1 cellular context compared by ENCODE assay signal in the genomic region with DNA sequence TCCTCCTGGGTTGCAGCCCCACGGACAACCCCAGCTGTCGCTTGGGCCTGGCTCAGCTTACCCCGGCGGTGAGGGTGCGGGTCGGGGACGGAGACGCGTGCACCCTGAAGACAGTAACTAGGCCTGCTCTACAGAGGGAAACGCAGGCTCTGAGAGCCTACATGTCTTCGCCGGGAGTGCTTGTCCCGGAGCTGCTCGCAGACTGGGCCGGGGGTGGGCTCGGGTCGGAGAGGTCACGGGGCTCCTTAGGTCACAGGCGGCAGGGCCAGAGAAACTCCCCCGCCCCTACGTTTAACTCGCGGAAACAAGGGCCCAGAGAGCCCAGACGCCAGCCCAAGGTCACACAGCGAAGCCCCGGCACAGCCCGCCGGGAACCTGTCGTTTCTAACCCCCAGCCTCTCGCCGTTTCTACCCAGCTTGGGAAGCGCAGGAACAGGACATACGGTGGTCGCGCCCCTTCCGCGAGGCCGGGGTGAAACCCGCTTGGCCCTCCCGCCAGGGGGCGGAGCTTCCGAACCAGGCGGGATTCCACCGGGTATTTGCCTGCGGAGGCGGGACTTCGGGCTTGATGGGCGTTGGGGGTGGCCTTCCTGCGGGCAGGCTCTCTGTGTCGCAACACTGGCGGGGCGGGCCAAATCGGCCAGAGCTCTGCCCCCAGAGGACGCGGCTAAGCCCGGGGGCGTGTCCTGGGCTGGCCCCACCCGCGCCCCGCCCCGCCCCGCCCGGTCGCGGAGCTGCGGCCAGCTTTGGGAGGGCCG.
TF ChIP-seq lines count a peak whose summit lies in the region.

A gene with protein sequence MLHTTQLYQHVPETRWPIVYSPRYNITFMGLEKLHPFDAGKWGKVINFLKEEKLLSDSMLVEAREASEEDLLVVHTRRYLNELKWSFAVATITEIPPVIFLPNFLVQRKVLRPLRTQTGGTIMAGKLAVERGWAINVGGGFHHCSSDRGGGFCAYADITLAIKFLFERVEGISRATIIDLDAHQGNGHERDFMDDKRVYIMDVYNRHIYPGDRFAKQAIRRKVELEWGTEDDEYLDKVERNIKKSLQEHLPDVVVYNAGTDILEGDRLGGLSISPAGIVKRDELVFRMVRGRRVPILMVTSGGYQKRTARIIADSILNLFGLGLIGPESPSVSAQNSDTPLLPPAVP (plus strand): TSS at position 725 of the 758 bp plus-strand sequence. CDS start 42 bp downstream, outside the sequence.

TF ChIP-seq in GM12878, 131 proteins besides CTCF, POLR2A, EP300 and RAD21 (continued from another document):
- TF ChIP-seq, protein P1, sequence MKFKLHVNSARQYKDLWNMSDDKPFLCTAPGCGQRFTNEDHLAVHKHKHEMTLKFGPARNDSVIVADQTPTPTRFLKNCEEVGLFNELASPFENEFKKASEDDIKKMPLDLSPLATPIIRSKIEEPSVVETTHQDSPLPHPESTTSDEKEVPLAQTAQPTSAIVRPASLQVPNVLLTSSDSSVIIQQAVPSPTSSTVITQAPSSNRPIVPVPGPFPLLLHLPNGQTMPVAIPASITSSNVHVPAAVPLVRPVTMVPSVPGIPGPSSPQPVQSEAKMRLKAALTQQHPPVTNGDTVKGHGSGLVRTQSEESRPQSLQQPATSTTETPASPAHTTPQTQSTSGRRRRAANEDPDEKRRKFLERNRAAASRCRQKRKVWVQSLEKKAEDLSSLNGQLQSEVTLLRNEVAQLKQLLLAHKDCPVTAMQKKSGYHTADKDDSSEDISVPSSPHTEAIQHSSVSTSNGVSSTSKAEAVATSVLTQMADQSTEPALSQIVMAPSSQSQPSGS (IDR thresholded peaks at IDR 0.05; ENCODE audit: low read length), result no peak
- TF ChIP-seq ZNF24 (IDR thresholded peaks at IDR 0.05) (no peak), ZNF207 (IDR thresholded peaks at IDR 0.05; ENCODE audit: borderline replicate concordance) (0 out of 2 replicates have a peak, but pooled peaks have one; percentile 39), CREB1 (IDR thresholded peaks at IDR 0.05; ENCODE audit: low read depth) (peak; percentile 82), CHD2 (IDR thresholded peaks at IDR 0.05; ENCODE audit: borderline replicate concordance, low read depth, low read length) (peak; percentile 47; the same call in 1 of the 2 replicates), HDGF (IDR thresholded peaks at IDR 0.05) (peak; percentile 80), RB1 (IDR thresholded peaks at IDR 0.05; ENCODE audit: borderline replicate concordance) (peak; percentile 54; the same call in 1 of the 2 replicates), NR2F1 (conservative IDR thresholded peaks at IDR 0.05) (peak; percentile 89), POLR2AphosphoS2 (IDR thresholded peaks at IDR 0.05; ENCODE audit: low read depth, low read length) (no peak), BACH1 (IDR thresholded peaks at IDR 0.05; ENCODE audit: borderline replicate concordance) (no peak), POU2F2 (IDR thresholded peaks at IDR 0.05; ENCODE audit: borderline replicate concordance, low read depth, low read length) (peak; percentile 88; the same call in 2 of the 3 replicates), EED (IDR thresholded peaks at IDR 0.05; ENCODE audit: low read depth) (no peak), SMARCA5 (IDR thresholded peaks at IDR 0.05) (peak; percentile 93; the same call in 1 of the 2 replicates), MEF2B (IDR thresholded peaks at IDR 0.05; ENCODE audit: partially characterized antibody, poor library complexity, severe bottlenecking) (peak; percentile 34), LARP7 (IDR thresholded peaks at IDR 0.05) (peak; percentile 21; the same call in 1 of the 2 replicates), NBN (IDR thresholded peaks at IDR 0.05) (peak; percentile 31; the same call in 1 of the 2 replicates), KLF5 (IDR thresholded peaks at IDR 0.05; ENCODE audit: partially characterized antibody) (no peak), NFXL1 (IDR thresholded peaks at IDR 0.05; ENCODE audit: borderline replicate concordance) (peak; percentile 91), DPF2 (IDR thresholded peaks at IDR 0.05) (peak; percentile 82), PAX5 (IDR thresholded peaks at IDR 0.05; ENCODE audit: borderline replicate concordance, low read depth, low read length) (no peak), IKZF1 (conservative IDR thresholded peaks at IDR 0.05) (peak; percentile 48), TCF7 (IDR thresholded peaks at IDR 0.05; ENCODE audit: borderline replicate concordance) (no peak), POLR2AphosphoS5 (IDR thresholded peaks at IDR 0.05; ENCODE audit: low read length) (peak; percentile 67; the same call in 1 of the 2 replicates), CEBPB (IDR thresholded peaks at IDR 0.05; ENCODE audit: borderline replicate concordance in 1 of 2, low read depth in 2 of 2, low read length in 2 of 2) (peak in 1 of 2 experiments; percentile 87; a peak in 1 of 4 replicates), TBL1XR1 (IDR thresholded peaks at IDR 0.05; ENCODE audit: low read depth, low read length) (no peak), SP1 (IDR thresholded peaks at IDR 0.05; ENCODE audit: low read depth, low read length) (peak; percentile 91)
- TF ChIP-seq, protein P2, sequence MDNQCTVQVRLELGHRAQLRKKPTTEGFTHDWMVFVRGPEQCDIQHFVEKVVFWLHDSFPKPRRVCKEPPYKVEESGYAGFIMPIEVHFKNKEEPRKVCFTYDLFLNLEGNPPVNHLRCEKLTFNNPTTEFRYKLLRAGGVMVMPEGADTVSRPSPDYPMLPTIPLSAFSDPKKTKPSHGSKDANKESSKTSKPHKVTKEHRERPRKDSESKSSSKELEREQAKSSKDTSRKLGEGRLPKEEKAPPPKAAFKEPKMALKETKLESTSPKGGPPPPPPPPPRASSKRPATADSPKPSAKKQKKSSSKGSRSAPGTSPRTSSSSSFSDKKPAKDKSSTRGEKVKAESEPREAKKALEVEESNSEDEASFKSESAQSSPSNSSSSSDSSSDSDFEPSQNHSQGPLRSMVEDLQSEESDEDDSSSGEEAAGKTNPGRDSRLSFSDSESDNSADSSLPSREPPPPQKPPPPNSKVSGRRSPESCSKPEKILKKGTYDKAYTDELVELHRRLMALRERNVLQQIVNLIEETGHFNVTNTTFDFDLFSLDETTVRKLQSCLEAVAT (IDR thresholded peaks at IDR 0.05), result no peak
- TF ChIP-seq, protein P3, sequence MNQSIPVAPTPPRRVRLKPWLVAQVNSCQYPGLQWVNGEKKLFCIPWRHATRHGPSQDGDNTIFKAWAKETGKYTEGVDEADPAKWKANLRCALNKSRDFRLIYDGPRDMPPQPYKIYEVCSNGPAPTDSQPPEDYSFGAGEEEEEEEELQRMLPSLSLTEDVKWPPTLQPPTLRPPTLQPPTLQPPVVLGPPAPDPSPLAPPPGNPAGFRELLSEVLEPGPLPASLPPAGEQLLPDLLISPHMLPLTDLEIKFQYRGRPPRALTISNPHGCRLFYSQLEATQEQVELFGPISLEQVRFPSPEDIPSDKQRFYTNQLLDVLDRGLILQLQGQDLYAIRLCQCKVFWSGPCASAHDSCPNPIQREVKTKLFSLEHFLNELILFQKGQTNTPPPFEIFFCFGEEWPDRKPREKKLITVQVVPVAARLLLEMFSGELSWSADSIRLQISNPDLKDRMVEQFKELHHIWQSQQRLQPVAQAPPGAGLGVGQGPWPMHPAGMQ (IDR thresholded peaks at IDR 0.05; ENCODE audit: borderline replicate concordance), result no peak
- TF ChIP-seq, protein P4, sequence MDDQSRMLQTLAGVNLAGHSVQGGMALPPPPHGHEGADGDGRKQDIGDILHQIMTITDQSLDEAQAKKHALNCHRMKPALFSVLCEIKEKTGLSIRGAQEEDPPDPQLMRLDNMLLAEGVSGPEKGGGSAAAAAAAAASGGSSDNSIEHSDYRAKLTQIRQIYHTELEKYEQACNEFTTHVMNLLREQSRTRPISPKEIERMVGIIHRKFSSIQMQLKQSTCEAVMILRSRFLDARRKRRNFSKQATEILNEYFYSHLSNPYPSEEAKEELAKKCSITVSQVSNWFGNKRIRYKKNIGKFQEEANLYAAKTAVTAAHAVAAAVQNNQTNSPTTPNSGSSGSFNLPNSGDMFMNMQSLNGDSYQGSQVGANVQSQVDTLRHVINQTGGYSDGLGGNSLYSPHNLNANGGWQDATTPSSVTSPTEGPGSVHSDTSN (IDR thresholded peaks at IDR 0.05; ENCODE audit: insufficient replicate concordance, low read depth, low read length), result peak; percentile 95
- TF ChIP-seq, protein P5, sequence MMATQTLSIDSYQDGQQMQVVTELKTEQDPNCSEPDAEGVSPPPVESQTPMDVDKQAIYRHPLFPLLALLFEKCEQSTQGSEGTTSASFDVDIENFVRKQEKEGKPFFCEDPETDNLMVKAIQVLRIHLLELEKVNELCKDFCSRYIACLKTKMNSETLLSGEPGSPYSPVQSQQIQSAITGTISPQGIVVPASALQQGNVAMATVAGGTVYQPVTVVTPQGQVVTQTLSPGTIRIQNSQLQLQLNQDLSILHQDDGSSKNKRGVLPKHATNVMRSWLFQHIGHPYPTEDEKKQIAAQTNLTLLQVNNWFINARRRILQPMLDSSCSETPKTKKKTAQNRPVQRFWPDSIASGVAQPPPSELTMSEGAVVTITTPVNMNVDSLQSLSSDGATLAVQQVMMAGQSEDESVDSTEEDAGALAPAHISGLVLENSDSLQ (IDR thresholded peaks at IDR 0.05), result peak; percentile 98
